ENCODE assay signal across 9 cellular contexts in the genomic region with DNA sequence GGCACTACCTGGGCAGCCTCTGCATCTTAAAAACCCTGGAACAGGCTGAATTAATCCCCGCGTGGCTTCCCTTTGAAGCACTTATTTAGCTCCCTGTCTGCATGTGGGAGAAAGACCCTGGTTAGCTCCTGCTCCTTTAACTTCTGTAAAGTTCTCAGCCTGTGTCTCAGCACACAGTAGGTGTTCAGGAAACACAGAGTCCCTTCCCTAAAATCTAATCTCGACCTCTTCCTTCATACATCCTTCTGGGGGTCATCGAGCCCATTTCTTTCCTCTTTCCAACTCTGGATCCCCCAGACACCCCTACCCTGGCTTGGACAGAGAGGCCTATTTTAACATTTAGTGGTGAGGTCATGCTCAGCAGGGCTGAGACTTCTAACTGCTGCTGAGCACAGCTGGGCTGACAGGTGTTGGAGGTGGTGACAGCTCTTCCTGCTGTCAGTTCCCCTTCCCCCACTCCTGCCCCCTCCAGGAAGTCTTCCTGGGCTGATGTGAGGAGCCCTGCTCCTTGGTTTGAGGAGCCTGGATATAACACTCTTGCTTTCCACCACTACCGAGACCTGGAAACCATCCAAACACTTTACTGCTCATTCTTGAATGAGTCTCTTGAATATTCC. TPM values are rescaled to one million over a fixed set of nuclear protein-coding genes. Genes with fewer than 3 reads are reported as not detected.
A peak's percentile ranks its signal among the peaks of the same experiment; 100 is the strongest.
DNase-seq lines count a peak whose midpoint lies in the region; ATAC-seq and TF ChIP-seq lines count a peak whose summit lies in the region.
"Had no signal": no experiment of that assay in that cellular context is flagged by ENCODE, and none has a peak within 500 bp of the region (broad histone marks: within the 10 kb centered on the region; RNA-seq: fewer than 3 reads in every experiment).

No MANE protein-coding gene starts in this region.

- peaks cover 15% of the 10 kb centered on the region for H3K79me2 ChIP-seq in PC-3 (ENCODE audit: low read length)

- peaks cover 25% of the 10 kb centered on the region for H3K4me1 Mint-ChIP-seq in type B pancreatic cell (ENCODE audit: unreplicated experiment)

- no peaks in the 10 kb centered on the region for H3K9me3 Mint-ChIP-seq in type B pancreatic cell

- no peaks in the 10 kb centered on the region for H4K20me1 ChIP-seq in PC-3 (ENCODE audit: low read length)

- TF ChIP-seq CTCF in colonic mucosa (IDR thresholded peaks at IDR 0.05) = no peak
- no peak for TF ChIP-seq CTCF in type B pancreatic cell (conservative IDR thresholded peaks at IDR 0.05)
- TF ChIP-seq CTCF in PC-3 (conservative IDR thresholded peaks at IDR 0.05; ENCODE audit: low read depth, low read length) = no peak

- intact Hi-C loops in colonic mucosa (cut with DNase I) (no loop called here), left cardiac atrium (cut with DNase I) (no loop called here), PC-3 (cut with micrococcal nuclease) (no loop called here)

- no TSS peak for BruUV-seq in PC-3 (replicated peaks; lab: Mats Ljungman, UMichigan)

- H3K36me3 ChIP-seq in colonic mucosa (no peaks in the 10 kb centered on the region), PC-3 (ENCODE audit: low read depth, low read length) (no peaks in the 10 kb centered on the region)
- H3K36me3 ChIP-seq: upper lobe of left lung had no signal

- H3K9ac ChIP-seq in colonic mucosa (ENCODE audit: low read depth in 2 of 2, low read length in 2 of 2) = peak overlapping the region; percentile 27 to 76
- no peak overlapping the region for H3K9ac ChIP-seq in PC-3 (ENCODE audit: low read length)

- no peak overlapping the region for H3K4me3 ChIP-seq in colonic mucosa
- no peak overlapping the region for H3K4me3 ChIP-seq in PC-3 (ENCODE audit: low read length)
- H3K4me3 ChIP-seq: upper lobe of left lung had no signal

- H3K36me3 Mint-ChIP-seq in type B pancreatic cell = peaks cover 4% of the 10 kb centered on the region

- no peak for ATAC-seq in left cardiac atrium
- ATAC-seq in PC-3 = no peak

- CTCF ChIA-PET in PC-3 (lab: Charles Lee) = no interaction called here

- no peak overlapping the region for H2AFZ ChIP-seq in PC-3 (ENCODE audit: low read length)

- H3K27me3 ChIP-seq in colonic mucosa (no peaks in the 10 kb centered on the region), PC-3 (ENCODE audit: low read length) (no peaks in the 10 kb centered on the region)
- H3K27me3 ChIP-seq: upper lobe of left lung had no signal

- H3K4me1 ChIP-seq in colonic mucosa = peaks cover 30% of the 10 kb centered on the region
- peaks cover 56% of the 10 kb centered on the region for H3K4me1 ChIP-seq in PC-3 (ENCODE audit: insufficient read depth, low read length)

- no peak overlapping the region for H3K4me3 Mint-ChIP-seq in type B pancreatic cell

- no peaks in the 10 kb centered on the region for H3K9me2 ChIP-seq in PC-3 (replicated peaks; ENCODE audit: low read length)

- DNase-seq in activated gamma-delta T cell treated with Interleukin-2 at 50 U/mL for 16 hours = peak; percentile 7
- DNase-seq in activated gamma-delta T cell (lab: John Stamatoyannopoulos, UW) = no peak
- peak; percentile 44 for DNase-seq in NCI-H2107 (lab: John Stamatoyannopoulos, UW)
- DNase-seq in colonic mucosa = peak; percentile 61
- DNase-seq in type B pancreatic cell (ENCODE audit: extremely low spot score, unreplicated experiment) = no peak
- no peak for DNase-seq in left cardiac atrium
- no peak for DNase-seq in medulla oblongata (ENCODE audit: extremely low spot score)
- DNase-seq in PC-3 = no peak

- POLR2A ChIA-PET in PC-3 (lab: Charles Lee; ENCODE audit: unreplicated experiment) = no interaction called here

- H3K9me3 ChIP-seq in colonic mucosa (no peaks in the 10 kb centered on the region), PC-3 (ENCODE audit: low read length) (no peaks in the 10 kb centered on the region)
- H3K9me3 ChIP-seq: upper lobe of left lung had no signal

- H3K27ac ChIP-seq in colonic mucosa (peak overlapping the region; percentile 82), PC-3 (ENCODE audit: low read length) (no peak overlapping the region)

- no peaks in the 10 kb centered on the region for H3K27me3 Mint-ChIP-seq in type B pancreatic cell

- peak overlapping the region; percentile 48 for H3K27ac Mint-ChIP-seq in type B pancreatic cell

- no peaks in the 10 kb centered on the region for H3F3A ChIP-seq in PC-3 (ENCODE audit: low read length, unreplicated experiment)

- H3K4me2 ChIP-seq in PC-3 (ENCODE audit: low read length) = no peak overlapping the region

RNA-seq across cellular contexts. Expression of a gene that starts 5.4 kb away (rescaled TPM):
- total RNA-seq in colonic mucosa (10 to 100 TPM in 1 of 2 donors, 1 to 10 TPM in 1; 8.2 to 32.9 TPM), type B pancreatic cell (ENCODE audit: low replicate concordance) (8.4 and 9.4 TPM in 2 replicates), left cardiac atrium (1 to 10 TPM in 1 of 2 donors, under 1 TPM in 1; 0.18 to 1.3 TPM), PC-3 (2014; rRNA removed) (7.0 and 8.3 TPM in 2 replicates)

RNA-seq across cellular contexts. Expression of a gene that starts 33.6 kb away (rescaled TPM):
- total RNA-seq in colonic mucosa = 100 to 1,000 TPM; 106 to 221 TPM
- 240 and 495 TPM in 2 replicates for total RNA-seq in type B pancreatic cell (ENCODE audit: low replicate concordance)
- total RNA-seq in left cardiac atrium = 100 to 1,000 TPM; 119 to 172 TPM
- 77.7 and 92.5 TPM in 2 replicates for total RNA-seq in PC-3 (2014; rRNA removed)

RNA-seq across cellular contexts. Expression of a gene that starts 41.7 kb away (rescaled TPM):
- total RNA-seq in colonic mucosa (10 to 100 TPM; 22.9 to 27.3 TPM), type B pancreatic cell (ENCODE audit: low replicate concordance) (41.9 and 65.7 TPM in 2 replicates), left cardiac atrium (10 to 100 TPM; 36.4 to 39.9 TPM), PC-3 (2014; rRNA removed) (12.8 and 17.0 TPM in 2 replicates)

Comparison
In these comparisons a context has a peak if more than half of its experiments do, and no peak if none do; other contexts are left out.
1. DNase-seq: peak in activated gamma-delta T cell treated with Interleukin-2 at 50 U/mL for 16 hours (single experiment), NCI-H2107 (single experiment) and colonic mucosa (single experiment); none in activated gamma-delta T cell (single experiment), type B pancreatic cell (single experiment), left cardiac atrium (single experiment), medulla oblongata (single experiment) and PC-3 (single experiment).